25 cellular contexts compared by ENCODE assay signal in the genomic region with DNA sequence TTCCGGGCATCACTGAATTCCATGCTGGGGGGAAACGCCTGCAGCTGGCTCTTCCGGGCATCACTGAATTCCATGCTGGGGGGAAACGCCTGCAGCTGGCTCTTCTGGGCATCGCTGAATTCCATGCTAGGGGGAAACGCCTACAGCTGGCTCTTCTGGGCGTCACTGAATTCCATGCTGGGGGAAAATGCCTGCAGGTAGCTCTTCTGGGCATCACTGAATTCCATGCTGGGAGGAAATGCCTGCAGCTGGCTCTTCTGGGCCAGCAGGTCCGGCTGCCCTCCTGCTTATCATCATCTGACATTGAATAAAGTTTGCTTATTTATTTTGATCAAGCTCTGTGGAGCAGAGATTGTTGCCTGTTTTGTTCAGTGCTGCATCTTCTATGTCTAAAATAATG.
"Had no signal": no experiment of that assay in that cellular context is flagged by ENCODE, and none has a peak within 500 bp of the region (broad histone marks: within the 10 kb centered on the region; RNA-seq: fewer than 3 reads in every experiment).

No MANE protein-coding gene starts in this region.

- H3K4me3 ChIP-seq: stomach, suprapubic skin, testis, thoracic aorta, thyroid gland, tibial artery, tibial nerve, transverse colon, upper lobe of left lung, upper lobe of right lung, uterus, vagina had no signal

- H3K27ac ChIP-seq: stomach, suprapubic skin, testis, thoracic aorta, thyroid gland, tibial artery, tibial nerve, transverse colon, upper lobe of left lung, upper lobe of right lung, uterus, vagina had no signal

- ATAC-seq: stimulated activated effector memory CD8-positive, alpha-beta T cell treated with anti-CD3 and anti-CD28 coated beads, Interleukin-12 subunit alpha, Interleukin-12 subunit beta, amount 100 ng/mL, for 72 hours; stimulated activated memory B cell treated with anti-CD40 and anti-IgM and Interleukin-4, amounts not matched to agents 10 μg/mL and 1 μg/mL and 100 μg/mL, for 72 hours; stimulated activated naive B cell treated with anti-CD40 and anti-IgM and Interleukin-4, amounts not matched to agents 10 μg/mL and 1 μg/mL and 100 μg/mL, for 72 hours; stimulated activated naive CD8-positive, alpha-beta T cell treated with anti-CD3 and anti-CD28 coated beads, Interleukin-15, amount 100 ng/mL, for 72 hours; stimulated activated naive CD8-positive, alpha-beta T cell treated with anti-CD3 and anti-CD28 coated beads, Interleukin-15, Interleukin-2, amounts not matched to agents 100 U/mL and 50 U/mL, for 24 hours; upper lobe of right lung had no signal

- H3K36me3 ChIP-seq: stomach, suprapubic skin, thoracic aorta, thyroid gland, tibial artery, tibial nerve, transverse colon, upper lobe of left lung, upper lobe of right lung, uterus, vagina had no signal

- DNase-seq: stimulated activated CD4-positive, alpha-beta T cell treated with anti-CD3 and anti-CD28 coated beads, Interleukin-2, amount 100 ng/mL, for 48 hours; stimulated activated CD4-positive, alpha-beta T cell treated with anti-CD3 and anti-CD28 coated beads, Interleukin-4, amount 100 ng/mL, for 1 hour; stimulated activated CD4-positive, alpha-beta T cell treated with anti-CD3 and anti-CD28 coated beads, Interleukin-4, amount 100 ng/mL, for 24 hours; stimulated activated CD4-positive, alpha-beta T cell treated with anti-CD3 and anti-CD28 coated beads, Interleukin-4, amount 100 ng/mL, for 4 hours; stimulated activated CD8-positive, alpha-beta memory T cell treated with anti-CD3 and anti-CD28 coated beads, Interleukin-4, amount 100 ng/mL, for 48 hours; stimulated activated naive B cell treated with anti-CD40 and anti-IgM and Interleukin-4, amounts not matched to agents 10 μg/mL and 1 μg/mL and 100 μg/mL, for 72 hours; stimulated activated naive CD4-positive, alpha-beta T cell; stimulated activated naive CD4-positive, alpha-beta T cell treated with Interleukin-2 at 50 U/mL for 16 hours; stimulated activated naive CD8-positive, alpha-beta T cell treated with anti-CD3 and anti-CD28 coated beads, Interleukin-15, amount 100 ng/mL, for 72 hours; stimulated activated naive CD8-positive, alpha-beta T cell treated with anti-CD3 and anti-CD28 coated beads, Interleukin-15, Interleukin-2, amounts not matched to agents 100 U/mL and 50 U/mL, for 24 hours; stomach; substantia nigra; testis; thyroid gland; tibial artery; transverse colon; upper lobe of left lung; upper lobe of right lung; uterus had no signal

- H3K4me1 ChIP-seq: stomach, suprapubic skin, testis, thyroid gland, tibial nerve, transverse colon, upper lobe of left lung, upper lobe of right lung, uterus, vagina had no signal

- H3K9me3 ChIP-seq: stomach, suprapubic skin, testis, thoracic aorta, thyroid gland, tibial artery, tibial nerve, transverse colon, upper lobe of left lung, upper lobe of right lung, uterus, vagina had no signal

- H3K27me3 ChIP-seq: stomach, testis, thyroid gland, tibial artery, tibial nerve, transverse colon, upper lobe of left lung, upper lobe of right lung, uterus, vagina had no signal
